Comparison of ENCODE assay signal across 1 cellular context in the genomic region with DNA sequence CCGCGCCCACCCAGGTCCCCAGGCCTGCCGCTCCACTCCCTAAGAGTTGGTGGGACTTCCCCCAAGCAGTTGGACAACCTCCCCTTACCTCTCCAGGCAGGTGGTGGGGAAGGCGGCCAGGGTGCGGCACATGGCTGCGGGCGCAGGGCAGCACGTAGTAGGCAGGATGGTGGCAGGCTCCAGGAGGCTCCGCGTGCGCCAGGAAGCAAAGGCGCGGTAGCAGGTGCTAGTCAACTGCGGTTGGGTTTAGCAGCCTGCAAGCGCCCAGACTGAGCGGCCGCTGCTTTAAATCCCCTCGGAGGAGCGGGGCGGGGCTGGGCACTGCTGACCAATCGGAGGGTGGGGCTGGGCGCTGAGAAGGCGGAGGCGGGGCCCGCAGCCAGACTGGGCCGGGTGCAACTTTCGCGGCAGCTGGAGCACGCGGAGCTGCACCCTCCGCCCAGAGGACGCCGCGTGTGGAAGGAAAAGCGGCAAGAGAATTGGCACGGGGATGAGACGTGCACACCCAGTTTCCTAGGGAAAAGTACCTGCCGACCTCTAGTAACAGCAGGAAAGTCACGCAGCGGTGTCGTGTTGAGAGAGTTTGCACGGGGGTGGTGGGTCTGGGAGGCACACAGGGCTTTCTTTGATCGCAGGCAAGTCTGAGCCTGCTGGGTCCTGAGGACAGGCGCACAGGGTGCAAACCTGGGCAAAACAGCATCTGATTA.
TF ChIP-seq lines count a peak whose summit lies in the region.

A gene with protein sequence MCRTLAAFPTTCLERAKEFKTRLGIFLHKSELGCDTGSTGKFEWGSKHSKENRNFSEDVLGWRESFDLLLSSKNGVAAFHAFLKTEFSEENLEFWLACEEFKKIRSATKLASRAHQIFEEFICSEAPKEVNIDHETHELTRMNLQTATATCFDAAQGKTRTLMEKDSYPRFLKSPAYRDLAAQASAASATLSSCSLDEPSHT (minus strand): TSS at position 262 of the 707 bp plus-strand sequence. CDS start 130 bp downstream, at position 132.

TF ChIP-seq in K562, 482 proteins besides CTCF, POLR2A, EP300 and RAD21 (continued from another document and continues in another):
- TF ChIP-seq, protein P1, sequence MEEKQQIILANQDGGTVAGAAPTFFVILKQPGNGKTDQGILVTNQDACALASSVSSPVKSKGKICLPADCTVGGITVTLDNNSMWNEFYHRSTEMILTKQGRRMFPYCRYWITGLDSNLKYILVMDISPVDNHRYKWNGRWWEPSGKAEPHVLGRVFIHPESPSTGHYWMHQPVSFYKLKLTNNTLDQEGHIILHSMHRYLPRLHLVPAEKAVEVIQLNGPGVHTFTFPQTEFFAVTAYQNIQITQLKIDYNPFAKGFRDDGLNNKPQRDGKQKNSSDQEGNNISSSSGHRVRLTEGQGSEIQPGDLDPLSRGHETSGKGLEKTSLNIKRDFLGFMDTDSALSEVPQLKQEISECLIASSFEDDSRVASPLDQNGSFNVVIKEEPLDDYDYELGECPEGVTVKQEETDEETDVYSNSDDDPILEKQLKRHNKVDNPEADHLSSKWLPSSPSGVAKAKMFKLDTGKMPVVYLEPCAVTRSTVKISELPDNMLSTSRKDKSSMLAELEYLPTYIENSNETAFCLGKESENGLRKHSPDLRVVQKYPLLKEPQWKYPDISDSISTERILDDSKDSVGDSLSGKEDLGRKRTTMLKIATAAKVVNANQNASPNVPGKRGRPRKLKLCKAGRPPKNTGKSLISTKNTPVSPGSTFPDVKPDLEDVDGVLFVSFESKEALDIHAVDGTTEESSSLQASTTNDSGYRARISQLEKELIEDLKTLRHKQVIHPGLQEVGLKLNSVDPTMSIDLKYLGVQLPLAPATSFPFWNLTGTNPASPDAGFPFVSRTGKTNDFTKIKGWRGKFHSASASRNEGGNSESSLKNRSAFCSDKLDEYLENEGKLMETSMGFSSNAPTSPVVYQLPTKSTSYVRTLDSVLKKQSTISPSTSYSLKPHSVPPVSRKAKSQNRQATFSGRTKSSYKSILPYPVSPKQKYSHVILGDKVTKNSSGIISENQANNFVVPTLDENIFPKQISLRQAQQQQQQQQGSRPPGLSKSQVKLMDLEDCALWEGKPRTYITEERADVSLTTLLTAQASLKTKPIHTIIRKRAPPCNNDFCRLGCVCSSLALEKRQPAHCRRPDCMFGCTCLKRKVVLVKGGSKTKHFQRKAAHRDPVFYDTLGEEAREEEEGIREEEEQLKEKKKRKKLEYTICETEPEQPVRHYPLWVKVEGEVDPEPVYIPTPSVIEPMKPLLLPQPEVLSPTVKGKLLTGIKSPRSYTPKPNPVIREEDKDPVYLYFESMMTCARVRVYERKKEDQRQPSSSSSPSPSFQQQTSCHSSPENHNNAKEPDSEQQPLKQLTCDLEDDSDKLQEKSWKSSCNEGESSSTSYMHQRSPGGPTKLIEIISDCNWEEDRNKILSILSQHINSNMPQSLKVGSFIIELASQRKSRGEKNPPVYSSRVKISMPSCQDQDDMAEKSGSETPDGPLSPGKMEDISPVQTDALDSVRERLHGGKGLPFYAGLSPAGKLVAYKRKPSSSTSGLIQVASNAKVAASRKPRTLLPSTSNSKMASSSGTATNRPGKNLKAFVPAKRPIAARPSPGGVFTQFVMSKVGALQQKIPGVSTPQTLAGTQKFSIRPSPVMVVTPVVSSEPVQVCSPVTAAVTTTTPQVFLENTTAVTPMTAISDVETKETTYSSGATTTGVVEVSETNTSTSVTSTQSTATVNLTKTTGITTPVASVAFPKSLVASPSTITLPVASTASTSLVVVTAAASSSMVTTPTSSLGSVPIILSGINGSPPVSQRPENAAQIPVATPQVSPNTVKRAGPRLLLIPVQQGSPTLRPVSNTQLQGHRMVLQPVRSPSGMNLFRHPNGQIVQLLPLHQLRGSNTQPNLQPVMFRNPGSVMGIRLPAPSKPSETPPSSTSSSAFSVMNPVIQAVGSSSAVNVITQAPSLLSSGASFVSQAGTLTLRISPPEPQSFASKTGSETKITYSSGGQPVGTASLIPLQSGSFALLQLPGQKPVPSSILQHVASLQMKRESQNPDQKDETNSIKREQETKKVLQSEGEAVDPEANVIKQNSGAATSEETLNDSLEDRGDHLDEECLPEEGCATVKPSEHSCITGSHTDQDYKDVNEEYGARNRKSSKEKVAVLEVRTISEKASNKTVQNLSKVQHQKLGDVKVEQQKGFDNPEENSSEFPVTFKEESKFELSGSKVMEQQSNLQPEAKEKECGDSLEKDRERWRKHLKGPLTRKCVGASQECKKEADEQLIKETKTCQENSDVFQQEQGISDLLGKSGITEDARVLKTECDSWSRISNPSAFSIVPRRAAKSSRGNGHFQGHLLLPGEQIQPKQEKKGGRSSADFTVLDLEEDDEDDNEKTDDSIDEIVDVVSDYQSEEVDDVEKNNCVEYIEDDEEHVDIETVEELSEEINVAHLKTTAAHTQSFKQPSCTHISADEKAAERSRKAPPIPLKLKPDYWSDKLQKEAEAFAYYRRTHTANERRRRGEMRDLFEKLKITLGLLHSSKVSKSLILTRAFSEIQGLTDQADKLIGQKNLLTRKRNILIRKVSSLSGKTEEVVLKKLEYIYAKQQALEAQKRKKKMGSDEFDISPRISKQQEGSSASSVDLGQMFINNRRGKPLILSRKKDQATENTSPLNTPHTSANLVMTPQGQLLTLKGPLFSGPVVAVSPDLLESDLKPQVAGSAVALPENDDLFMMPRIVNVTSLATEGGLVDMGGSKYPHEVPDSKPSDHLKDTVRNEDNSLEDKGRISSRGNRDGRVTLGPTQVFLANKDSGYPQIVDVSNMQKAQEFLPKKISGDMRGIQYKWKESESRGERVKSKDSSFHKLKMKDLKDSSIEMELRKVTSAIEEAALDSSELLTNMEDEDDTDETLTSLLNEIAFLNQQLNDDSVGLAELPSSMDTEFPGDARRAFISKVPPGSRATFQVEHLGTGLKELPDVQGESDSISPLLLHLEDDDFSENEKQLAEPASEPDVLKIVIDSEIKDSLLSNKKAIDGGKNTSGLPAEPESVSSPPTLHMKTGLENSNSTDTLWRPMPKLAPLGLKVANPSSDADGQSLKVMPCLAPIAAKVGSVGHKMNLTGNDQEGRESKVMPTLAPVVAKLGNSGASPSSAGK (IDR thresholded peaks at IDR 0.05) = peak; percentile 99
- TF ChIP-seq HDAC1 (IDR thresholded peaks at IDR 0.05) (peak in 1 of 2 experiments; percentile 74; a peak in 2 of 4 replicates), ARHGAP35 (IDR thresholded peaks at IDR 0.05; ENCODE audit: partially characterized antibody) (peak; percentile 7), ZBTB1 (CRISPR knock-in tag; IDR thresholded peaks at IDR 0.05; ENCODE audit: borderline replicate concordance, low read depth) (peak; percentile 75; the same call in 1 of the 2 replicates), SMAD4 (CRISPR knock-in tag; conservative IDR thresholded peaks at IDR 0.05) (peak; percentile 32; the same call in 1 of the 2 replicates), RBFOX2 (IDR thresholded peaks at IDR 0.05; ENCODE audit: low read depth, low read length) (peak; percentile 57), ARID1B (IDR thresholded peaks at IDR 0.05) (no peak), EP400 (IDR thresholded peaks at IDR 0.05) (peak; percentile 47; the same call in 1 of the 2 replicates), TEAD1 (CRISPR knock-in tag; IDR thresholded peaks at IDR 0.05) (0 out of 4 replicates have a peak, but pooled peaks of 1 of the 2 experiments have one; percentile 75), ZNF444 (CRISPR knock-in tag; IDR thresholded peaks at IDR 0.05) (no peak), BCOR (IDR thresholded peaks at IDR 0.05) (peak; percentile 51; the same call in 1 of the 2 replicates), EHMT2 (IDR thresholded peaks at IDR 0.05) (0 out of 2 replicates have a peak, but pooled peaks have one; percentile 12), CCNT2 (IDR thresholded peaks at IDR 0.05; ENCODE audit: borderline replicate concordance, extremely low read depth, insufficient read length, low read depth, low read length) (peak; percentile 23), RNF2 (IDR thresholded peaks at IDR 0.05) (peak; percentile 47; the same call in 1 of the 2 replicates), LARP7 (IDR thresholded peaks at IDR 0.05) (no peak), RBM25 (IDR thresholded peaks at IDR 0.05; ENCODE audit: low read depth, low read length, severe bottlenecking) (no peak), HDAC6 (IDR thresholded peaks at IDR 0.05; ENCODE audit: low read depth, low read length) (no peak), NR2C2 (CRISPR knock-in tag; IDR thresholded peaks at IDR 0.05) (peak; percentile 50; the same call in 1 of the 2 replicates), NR2C2 (tag; IDR thresholded peaks at IDR 0.05) (peak; percentile 29; the same call in 1 of the 2 replicates), TBP (optimal IDR thresholded peaks at IDR 0.05; ENCODE audit: low read depth, low read length) (peak; percentile 54), CBX3 (IDR thresholded peaks at IDR 0.05; ENCODE audit: borderline replicate concordance in 1 of 2, low read length in 2 of 2) (peak in 1 of 2 experiments; percentile 92; a peak in 1 of 3 replicates), SOX6 (IDR thresholded peaks at IDR 0.05) (0 out of 2 replicates have a peak, but pooled peaks have one; percentile 24), HMGN3 (IDR thresholded peaks at IDR 0.05; ENCODE audit: borderline replicate concordance, extremely low read depth, insufficient read length, low read depth, low read length) (peak; percentile 69), ZBTB17 (CRISPR knock-in tag; IDR thresholded peaks at IDR 0.05) (0 out of 2 replicates have a peak, but pooled peaks have one; percentile 14)
- TF ChIP-seq, protein P2, sequence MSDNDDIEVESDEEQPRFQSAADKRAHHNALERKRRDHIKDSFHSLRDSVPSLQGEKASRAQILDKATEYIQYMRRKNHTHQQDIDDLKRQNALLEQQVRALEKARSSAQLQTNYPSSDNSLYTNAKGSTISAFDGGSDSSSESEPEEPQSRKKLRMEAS (CRISPR knock-in tag; IDR thresholded peaks at IDR 0.05) = peak; percentile 97
- TF ChIP-seq, protein P3, sequence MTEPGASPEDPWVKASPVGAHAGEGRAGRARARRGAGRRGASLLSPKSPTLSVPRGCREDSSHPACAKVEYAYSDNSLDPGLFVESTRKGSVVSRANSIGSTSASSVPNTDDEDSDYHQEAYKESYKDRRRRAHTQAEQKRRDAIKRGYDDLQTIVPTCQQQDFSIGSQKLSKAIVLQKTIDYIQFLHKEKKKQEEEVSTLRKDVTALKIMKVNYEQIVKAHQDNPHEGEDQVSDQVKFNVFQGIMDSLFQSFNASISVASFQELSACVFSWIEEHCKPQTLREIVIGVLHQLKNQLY (CRISPR knock-in tag; conservative IDR thresholded peaks at IDR 0.05) = no peak
- TF ChIP-seq, protein P4, sequence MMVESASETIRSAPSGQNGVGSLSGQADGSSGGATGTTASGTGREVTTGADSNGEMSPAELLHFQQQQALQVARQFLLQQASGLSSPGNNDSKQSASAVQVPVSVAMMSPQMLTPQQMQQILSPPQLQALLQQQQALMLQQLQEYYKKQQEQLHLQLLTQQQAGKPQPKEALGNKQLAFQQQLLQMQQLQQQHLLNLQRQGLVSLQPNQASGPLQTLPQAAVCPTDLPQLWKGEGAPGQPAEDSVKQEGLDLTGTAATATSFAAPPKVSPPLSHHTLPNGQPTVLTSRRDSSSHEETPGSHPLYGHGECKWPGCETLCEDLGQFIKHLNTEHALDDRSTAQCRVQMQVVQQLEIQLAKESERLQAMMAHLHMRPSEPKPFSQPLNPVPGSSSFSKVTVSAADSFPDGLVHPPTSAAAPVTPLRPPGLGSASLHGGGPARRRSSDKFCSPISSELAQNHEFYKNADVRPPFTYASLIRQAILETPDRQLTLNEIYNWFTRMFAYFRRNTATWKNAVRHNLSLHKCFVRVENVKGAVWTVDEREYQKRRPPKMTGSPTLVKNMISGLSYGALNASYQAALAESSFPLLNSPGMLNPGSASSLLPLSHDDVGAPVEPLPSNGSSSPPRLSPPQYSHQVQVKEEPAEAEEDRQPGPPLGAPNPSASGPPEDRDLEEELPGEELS (CRISPR knock-in tag; IDR thresholded peaks at IDR 0.05; ENCODE audit: borderline replicate concordance) = peak; percentile 85
- TF ChIP-seq, protein P5, sequence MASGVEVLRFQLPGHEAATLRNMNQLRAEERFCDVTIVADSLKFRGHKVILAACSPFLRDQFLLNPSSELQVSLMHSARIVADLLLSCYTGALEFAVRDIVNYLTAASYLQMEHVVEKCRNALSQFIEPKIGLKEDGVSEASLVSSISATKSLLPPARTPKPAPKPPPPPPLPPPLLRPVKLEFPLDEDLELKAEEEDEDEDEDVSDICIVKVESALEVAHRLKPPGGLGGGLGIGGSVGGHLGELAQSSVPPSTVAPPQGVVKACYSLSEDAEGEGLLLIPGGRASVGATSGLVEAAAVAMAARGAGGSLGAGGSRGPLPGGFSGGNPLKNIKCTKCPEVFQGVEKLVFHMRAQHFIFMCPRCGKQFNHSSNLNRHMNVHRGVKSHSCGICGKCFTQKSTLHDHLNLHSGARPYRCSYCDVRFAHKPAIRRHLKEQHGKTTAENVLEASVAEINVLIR (CRISPR knock-in tag; IDR thresholded peaks at IDR 0.05) = 0 out of 2 replicates have a peak, but pooled peaks have one; percentile 11
- TF ChIP-seq, protein P6, sequence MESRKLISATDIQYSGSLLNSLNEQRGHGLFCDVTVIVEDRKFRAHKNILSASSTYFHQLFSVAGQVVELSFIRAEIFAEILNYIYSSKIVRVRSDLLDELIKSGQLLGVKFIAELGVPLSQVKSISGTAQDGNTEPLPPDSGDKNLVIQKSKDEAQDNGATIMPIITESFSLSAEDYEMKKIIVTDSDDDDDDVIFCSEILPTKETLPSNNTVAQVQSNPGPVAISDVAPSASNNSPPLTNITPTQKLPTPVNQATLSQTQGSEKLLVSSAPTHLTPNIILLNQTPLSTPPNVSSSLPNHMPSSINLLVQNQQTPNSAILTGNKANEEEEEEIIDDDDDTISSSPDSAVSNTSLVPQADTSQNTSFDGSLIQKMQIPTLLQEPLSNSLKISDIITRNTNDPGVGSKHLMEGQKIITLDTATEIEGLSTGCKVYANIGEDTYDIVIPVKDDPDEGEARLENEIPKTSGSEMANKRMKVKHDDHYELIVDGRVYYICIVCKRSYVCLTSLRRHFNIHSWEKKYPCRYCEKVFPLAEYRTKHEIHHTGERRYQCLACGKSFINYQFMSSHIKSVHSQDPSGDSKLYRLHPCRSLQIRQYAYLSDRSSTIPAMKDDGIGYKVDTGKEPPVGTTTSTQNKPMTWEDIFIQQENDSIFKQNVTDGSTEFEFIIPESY (CRISPR knock-in tag; IDR thresholded peaks at IDR 0.05) = peak; percentile 82
